ENCODE assay signal across 8 cellular contexts in genomic region chr11:727859-728748, GRCh38. TPM values are rescaled to one million over a fixed set of nuclear protein-coding genes. Genes with fewer than 3 reads are reported as not detected.
DNase-seq lines count a peak whose midpoint lies in the region; ATAC-seq and TF ChIP-seq lines count a peak whose summit lies in the region.

No MANE protein-coding gene starts in this region.

- H3F3A ChIP-seq in PC-3 (ENCODE audit: low read length, unreplicated experiment) = peaks cover 8% of the 10 kb centered on the region
- H3F3A ChIP-seq in neural cell (ENCODE audit: insufficient read depth, low read length, poor library complexity, severe bottlenecking) = no peaks in the 10 kb centered on the region

- no peaks in the 10 kb centered on the region for H4K20me1 ChIP-seq in PC-3 (ENCODE audit: low read length)
- no peaks in the 10 kb centered on the region for H4K20me1 ChIP-seq in neural cell (ENCODE audit: insufficient read depth)

- peak; percentile 95 for DNase-seq in EL
- peak; percentile 96 for DNase-seq in PC-3
- peak; percentile 61 for DNase-seq in activated T-helper 1 cell treated with Interleukin-2 at 50 U/mL for 16 hours (ENCODE audit: low read depth)
- peak; percentile 97 for DNase-seq in fibroblast of mammary gland (ENCODE audit: low read depth)
- DNase-seq in stomach = peak; percentile 91

- H3K9me3 ChIP-seq in PC-3 (ENCODE audit: low read length) (no peaks in the 10 kb centered on the region), neural cell (ENCODE audit: low read length) (no peaks in the 10 kb centered on the region), stomach (no peaks in the 10 kb centered on the region)

- H3K27ac ChIP-seq in PC-3 (ENCODE audit: low read length) (peak overlapping the region; percentile 83), neural cell (ENCODE audit: low read length) (no peak overlapping the region), stomach (peak overlapping the region; percentile 12 to 80 (median 70))

- POLR2A ChIA-PET in PC-3 (lab: Charles Lee; ENCODE audit: unreplicated experiment) = no interaction called here

- CTCF ChIA-PET in PC-3 (lab: Charles Lee) = interaction anchor here (0.5 to 1.5 kb wide), 5 partner anchors 23 to 189 kb away, joined by 3 to 11 read pairs (median 3); partner anchors contain the start of gene TMEM80

- 26 to 57% (median 29%) methylated on average over 6 to 31 of the region's 31 CpGs for WGBS in stomach, 5 donors

- H3K4me3 ChIP-seq in PC-3 (ENCODE audit: low read length) (no peak overlapping the region; the same call in 1 of the 2 replicates), fibroblast of mammary gland (ENCODE audit: control insufficient read depth, low read depth, low read length) (no peak overlapping the region), neural cell (ENCODE audit: low read length) (no peak overlapping the region), stomach (peak overlapping the region in 1 of 4 donors; percentile 12)

- BruUV-seq in PC-3 (replicated peaks; lab: Mats Ljungman, UMichigan) = no TSS peak

- peaks cover 7% of the 10 kb centered on the region for H3K36me3 ChIP-seq in PC-3 (ENCODE audit: low read depth, low read length)
- H3K36me3 ChIP-seq in neural cell (ENCODE audit: insufficient read depth, low read length) = no peaks in the 10 kb centered on the region
- H3K36me3 ChIP-seq in stomach = peaks cover 3 to 18% (median 13%) of the 10 kb centered on the region in 4 donors

- peaks cover 17% of the 10 kb centered on the region for H3K4me1 ChIP-seq in PC-3 (ENCODE audit: insufficient read depth, low read length)
- H3K4me1 ChIP-seq in stomach = peaks cover 33 to 59% (median 39%) of the 10 kb centered on the region in 4 donors

- TF ChIP-seq EP300 in neural cell (conservative IDR thresholded peaks at IDR 0.05; ENCODE audit: poor library complexity, severe bottlenecking) (no peak), stomach (IDR thresholded peaks at IDR 0.05) (no peak)

- H3K4me2 ChIP-seq in PC-3 (ENCODE audit: low read length) (peak overlapping the region; percentile 61), neural cell (ENCODE audit: low read length) (no peak overlapping the region)

- H3K9ac ChIP-seq in PC-3 (ENCODE audit: low read length) (peak overlapping the region; percentile 55), neural cell (ENCODE audit: low read length) (no peak overlapping the region)

- TF ChIP-seq POLR2A in stomach (IDR thresholded peaks at IDR 0.05) = no peak

- H2AFZ ChIP-seq in PC-3 (ENCODE audit: low read length) (0 out of 2 replicates have a peak overlapping the region, but pooled peaks have one; percentile 52), neural cell (ENCODE audit: low read depth, low read length) (no peak overlapping the region)

- no peaks in the 10 kb centered on the region for H3K27me3 ChIP-seq in PC-3 (ENCODE audit: low read length)
- peaks cover 38% of the 10 kb centered on the region for H3K27me3 ChIP-seq in neural cell (ENCODE audit: insufficient read depth, low read depth, low read length)
- peaks cover 0 to 76% (median 21%) of the 10 kb centered on the region in 3 donors for H3K27me3 ChIP-seq in stomach

- peak; percentile 45 for TF ChIP-seq RAD21 in neural cell (conservative IDR thresholded peaks at IDR 0.05)

- ATAC-seq in HG03039 (IDR thresholded peaks at IDR 0.05; ENCODE audit: unreplicated experiment) = peak; percentile 52
- peak; percentile 83 for ATAC-seq in PC-3
- no peak for ATAC-seq in GM19328 (IDR thresholded peaks at IDR 0.05; ENCODE audit: unreplicated experiment)

- no peaks in the 10 kb centered on the region for H3K9me2 ChIP-seq in PC-3 (replicated peaks; ENCODE audit: low read length)
- H3K9me2 ChIP-seq in neural cell (ENCODE audit: insufficient read depth, low read length) = no peaks in the 10 kb centered on the region

- TF ChIP-seq CTCF in PC-3 (conservative IDR thresholded peaks at IDR 0.05; ENCODE audit: low read depth, low read length) = peak; percentile 98
- peak; percentile 89 for TF ChIP-seq CTCF in fibroblast of mammary gland (conservative IDR thresholded peaks at IDR 0.05; ENCODE audit: control insufficient read depth, insufficient read depth, low read depth, low read length)
- TF ChIP-seq CTCF in neural cell (IDR thresholded peaks at IDR 0.05; ENCODE audit: poor library complexity, severe bottlenecking) = peak; percentile 74
- peak in 6 of 7 experiments; percentile 88 to 99 (median 98) for TF ChIP-seq CTCF in stomach (IDR thresholded peaks at IDR 0.05)

- H3K79me2 ChIP-seq in PC-3 (ENCODE audit: low read length) = no peaks in the 10 kb centered on the region
- H3K79me2 ChIP-seq in neural cell (replicated peaks; ENCODE audit: insufficient read depth, low read length) = no peaks in the 10 kb centered on the region

- intact Hi-C loops in PC-3 (cut with micrococcal nuclease) (loop anchor here (1.0 kb wide), 1 partner anchor 32 kb away; no protein-coding TSS in a partner anchor), stomach (cut with DNase I; ENCODE audit: low total_unique reads) (loop anchor here (10.0 kb wide), 1 partner anchor 63 kb away; no protein-coding TSS in a partner anchor)

TF ChIP-seq in neural cell, 6 proteins besides CTCF, POLR2A, EP300 and RAD21:
- TF ChIP-seq SMC3 (conservative IDR thresholded peaks at IDR 0.05; ENCODE audit: poor library complexity) (peak; percentile 50), TAF1 (IDR thresholded peaks at IDR 0.05; ENCODE audit: low read depth) (no peak), MXI1 (conservative IDR thresholded peaks at IDR 0.05; ENCODE audit: poor library complexity, severe bottlenecking) (no peak)

RNA-seq across cellular contexts. Expression of gene TALDO1, which starts 19.2 kb away (rescaled TPM):
- 287 and 326 TPM in 2 replicates for total RNA-seq in PC-3 (2014; rRNA removed)
- 156 and 158 TPM in 2 replicates for polyA plus RNA-seq in neural cell
- 80.3 and 82.5 TPM in 2 replicates for polyA minus RNA-seq in neural cell
- 100 to 1,000 TPM in 4 of 5 donors, 10 to 100 TPM in 1; 85.9 to 258 (median 175) TPM for total RNA-seq in stomach
- polyA plus RNA-seq in stomach = 100 to 1,000 TPM; 139 to 214 (median 208) TPM

RNA-seq across cellular contexts. Expression of gene EPS8L2, which starts 22.1 kb away (rescaled TPM):
- total RNA-seq in PC-3 (2014; rRNA removed) (127 and 200 TPM in 2 replicates), stomach (100 to 1,000 TPM in 4 of 5 donors, 10 to 100 TPM in 1; 45.0 to 617 (median 306) TPM)
- polyA plus RNA-seq in neural cell (3.5 and 7.5 TPM in 2 replicates), stomach (100 to 1,000 TPM in 1 of 3 donors, 10 to 100 TPM in 2; 91.5 to 190 (median 96.2) TPM)
- polyA minus RNA-seq in neural cell = 0.46 and 1.2 TPM in 2 replicates

RNA-seq across cellular contexts. Expression of gene TMEM80, which starts 32.5 kb away (rescaled TPM):
- total RNA-seq in PC-3 (2014; rRNA removed) = 10.8 and 16.2 TPM in 2 replicates
- 23.1 and 30.9 TPM in 2 replicates for polyA plus RNA-seq in neural cell
- polyA minus RNA-seq in neural cell = 11.5 and 11.9 TPM in 2 replicates
- total RNA-seq in stomach = 10 to 100 TPM in 4 of 5 donors, 1 to 10 TPM in 1; 4.9 to 46.5 (median 21.5) TPM
- polyA plus RNA-seq in stomach = 10 to 100 TPM in 2 of 3 donors, 1 to 10 TPM in 1; 9.0 to 30.8 (median 18.1) TPM

RNA-seq across cellular contexts. Expression of gene DEAF1, which starts 33.1 kb away (rescaled TPM):
- 31.9 and 42.8 TPM in 2 replicates for total RNA-seq in PC-3 (2014; rRNA removed)
- polyA plus RNA-seq in neural cell = 87.6 and 94.9 TPM in 2 replicates
- polyA minus RNA-seq in neural cell = 80.2 and 94.0 TPM in 2 replicates
- 100 to 1,000 TPM in 1 of 5 donors, 10 to 100 TPM in 4; 12.3 to 111 (median 29.4) TPM for total RNA-seq in stomach
- 10 to 100 TPM; 41.4 to 51.8 (median 45.1) TPM for polyA plus RNA-seq in stomach

RNA-seq across cellular contexts. Expression of gene GATD1, which starts 49.2 kb away (rescaled TPM):
- total RNA-seq in PC-3 (2014; rRNA removed) (38.9 and 39.7 TPM in 2 replicates), stomach (10 to 100 TPM in 4 of 5 donors, 1 to 10 TPM in 1; 9.9 to 68.1 (median 13.4) TPM)
- polyA plus RNA-seq in neural cell (131 and 146 TPM in 2 replicates), stomach (10 to 100 TPM; 21.0 to 63.2 (median 24.7) TPM)
- 37.6 and 41.1 TPM in 2 replicates for polyA minus RNA-seq in neural cell
